23 cellular contexts compared by ENCODE assay signal in the genomic region with DNA sequence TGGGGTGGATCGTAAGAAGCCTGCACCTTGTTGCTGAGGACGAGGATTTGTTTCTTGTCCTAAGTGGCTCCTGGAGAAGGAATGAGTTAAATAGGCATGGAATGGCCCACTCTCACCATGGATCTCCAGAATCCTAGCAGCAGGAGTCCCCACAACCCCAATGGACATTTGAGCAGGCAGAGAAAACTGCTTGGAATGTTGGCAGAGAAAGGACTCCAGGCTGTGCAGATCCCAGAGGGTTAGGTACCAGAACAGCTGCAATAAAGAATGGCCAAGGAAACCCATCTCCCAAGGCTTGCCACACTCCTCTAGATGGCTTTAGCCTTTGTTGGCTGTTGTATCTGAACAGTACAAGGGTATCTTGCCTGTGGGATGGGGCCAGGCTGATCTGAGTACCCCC.
A peak's percentile ranks its signal among the peaks of the same experiment; 100 is the strongest.
DNase-seq lines count a peak whose midpoint lies in the region; ATAC-seq and TF ChIP-seq lines count a peak whose summit lies in the region.
"Had no signal": no experiment of that assay in that cellular context is flagged by ENCODE, and none has a peak within 500 bp of the region (broad histone marks: within the 10 kb centered on the region; RNA-seq: fewer than 3 reads in every experiment).

No MANE protein-coding gene starts in this region.

- no peak for DNase-seq in activated naive CD8-positive, alpha-beta T cell treated with anti-CD3 and anti-CD28 coated beads, Interleukin-2, amount 50 U/mL, for 24 hours
- DNase-seq in activated naive CD8-positive, alpha-beta T cell treated with anti-CD3 and anti-CD28 coated beads for 36 hours = no peak
- DNase-seq in fibroblast of gingiva (ENCODE audit: low read depth) = peak; percentile 21
- no peak for DNase-seq in osteocyte (ENCODE audit: extremely low spot score, unreplicated experiment)
- no peak for DNase-seq in NCI-H526 treated with DMSO at 0.1 percent for 48 hours (lab: John Stamatoyannopoulos, UW)
- DNase-seq in NCI-H1417 treated with DMSO at 0.1 percent for 48 hours (lab: John Stamatoyannopoulos, UW) = no peak
- DNase-seq: BE2C; CD8-positive, alpha-beta memory T cell; DMS 273 treated with DMSO at 0.1 percent for 48 hours; DMS79 treated with DMSO at 0.1 percent for 48 hours; GF-D8; H9; IMR-90; NCI-H1092 treated with DMSO at 0.1 percent for 48 hours; NCI-H146; NCI-H1930; NCI-H2107; NCI-H69; SHP77 had no signal

- no peaks in the 10 kb centered on the region for H3K4me1 Mint-ChIP-seq in activated naive CD8-positive, alpha-beta T cell treated with anti-CD3 and anti-CD28 coated beads, Interleukin-2, amount 50 U/mL, for 24 hours
- H3K4me1 Mint-ChIP-seq in activated naive CD8-positive, alpha-beta T cell treated with anti-CD3 and anti-CD28 coated beads for 36 hours = no peaks in the 10 kb centered on the region
- no peaks in the 10 kb centered on the region for H3K4me1 Mint-ChIP-seq in osteocyte (ENCODE audit: unreplicated experiment)
- H3K4me1 Mint-ChIP-seq: CD14-positive monocyte; CD8-positive, alpha-beta memory T cell; GM23338; H9 had no signal

- no peak overlapping the region for H3K27ac Mint-ChIP-seq in activated naive CD8-positive, alpha-beta T cell treated with anti-CD3 and anti-CD28 coated beads, Interleukin-2, amount 50 U/mL, for 24 hours
- H3K27ac Mint-ChIP-seq in activated naive CD8-positive, alpha-beta T cell treated with anti-CD3 and anti-CD28 coated beads for 36 hours = no peak overlapping the region
- H3K27ac Mint-ChIP-seq in osteocyte (ENCODE audit: unreplicated experiment) = no peak overlapping the region
- H3K27ac Mint-ChIP-seq: CD14-positive monocyte; CD8-positive, alpha-beta memory T cell; GM23338; H9 had no signal

- TF ChIP-seq CTCF in osteocyte (IDR thresholded peaks at IDR 0.05) = peak; percentile 11

- no peaks in the 10 kb centered on the region for H3K27me3 Mint-ChIP-seq in activated naive CD8-positive, alpha-beta T cell treated with anti-CD3 and anti-CD28 coated beads, Interleukin-2, amount 50 U/mL, for 24 hours
- H3K27me3 Mint-ChIP-seq in activated naive CD8-positive, alpha-beta T cell treated with anti-CD3 and anti-CD28 coated beads for 36 hours = no peaks in the 10 kb centered on the region
- peaks cover 24% of the 10 kb centered on the region for H3K27me3 Mint-ChIP-seq in osteocyte (ENCODE audit: unreplicated experiment)
- H3K27me3 Mint-ChIP-seq: CD8-positive, alpha-beta memory T cell had no signal

- H3K36me3 Mint-ChIP-seq in activated naive CD8-positive, alpha-beta T cell treated with anti-CD3 and anti-CD28 coated beads, Interleukin-2, amount 50 U/mL, for 24 hours (ENCODE audit: low read depth) = no peaks in the 10 kb centered on the region
- no peaks in the 10 kb centered on the region for H3K36me3 Mint-ChIP-seq in activated naive CD8-positive, alpha-beta T cell treated with anti-CD3 and anti-CD28 coated beads for 36 hours
- no peaks in the 10 kb centered on the region for H3K36me3 Mint-ChIP-seq in osteocyte (ENCODE audit: unreplicated experiment)
- H3K36me3 Mint-ChIP-seq: CD14-positive monocyte; CD8-positive, alpha-beta memory T cell had no signal

- H3K4me3 Mint-ChIP-seq in activated naive CD8-positive, alpha-beta T cell treated with anti-CD3 and anti-CD28 coated beads, Interleukin-2, amount 50 U/mL, for 24 hours = no peak overlapping the region
- no peak overlapping the region for H3K4me3 Mint-ChIP-seq in activated naive CD8-positive, alpha-beta T cell treated with anti-CD3 and anti-CD28 coated beads for 36 hours
- H3K4me3 Mint-ChIP-seq in osteocyte (ENCODE audit: unreplicated experiment) = no peak overlapping the region
- H3K4me3 Mint-ChIP-seq: CD14-positive monocyte; CD8-positive, alpha-beta memory T cell; GM23338; H9 had no signal

- ATAC-seq in activated naive CD8-positive, alpha-beta T cell treated with anti-CD3 and anti-CD28 coated beads, Interleukin-2, amount 50 U/mL, for 24 hours = peak; percentile 10
- no peak for ATAC-seq in HG03521 (IDR thresholded peaks at IDR 0.05; ENCODE audit: unreplicated experiment)
- ATAC-seq: GM23338, Panc1 had no signal

- H3K9me3 Mint-ChIP-seq in activated naive CD8-positive, alpha-beta T cell treated with anti-CD3 and anti-CD28 coated beads, Interleukin-2, amount 50 U/mL, for 24 hours = peaks cover 4% of the 10 kb centered on the region
- peaks cover 13% of the 10 kb centered on the region for H3K9me3 Mint-ChIP-seq in activated naive CD8-positive, alpha-beta T cell treated with anti-CD3 and anti-CD28 coated beads for 36 hours
- H3K9me3 Mint-ChIP-seq in osteocyte (ENCODE audit: unreplicated experiment) = peaks cover 14% of the 10 kb centered on the region
- H3K9me3 Mint-ChIP-seq: GM23338, H9 had no signal
